In genomic region chr22:20067384-20067682, GRCh38 we compare ENCODE assay signal across 5 cellular contexts. TPM values are rescaled to one million over a fixed set of nuclear protein-coding genes. Genes with fewer than 3 reads are reported as not detected.
DNase-seq lines count a peak whose midpoint lies in the region; ATAC-seq, FAIRE-seq and TF ChIP-seq lines count a peak whose summit lies in the region.
"Not testable (repeated sequence)": the region's sequence is repeated elsewhere in the genome, so short reads cannot be mapped to it uniquely, and the experiment has no call there.

No MANE protein-coding gene starts in this region.

- not testable (repeated sequence) for TF ChIP-seq POLR2A in HepG2 (IDR thresholded peaks at IDR 0.05; ENCODE audit: insufficient read depth in 1 of 2, low read depth in 2 of 2, low read length in 2 of 2)

- H3K4me2 ChIP-seq in HepG2 (ENCODE audit: low read depth, low read length) = not testable (repeated sequence)

- H4K20me1 ChIP-seq in HepG2 (ENCODE audit: insufficient read depth, low read length) = not testable (repeated sequence)

- H3K4me3 Mint-ChIP-seq in activated naive CD4-positive, alpha-beta T cell treated with anti-CD3 and anti-CD28 coated beads, Interleukin-2, amount 50 U/mL, for 24 hours; central memory CD8-positive, alpha-beta T cell; progenitor cell of endocrine pancreas (ENCODE audit: low read depth): not testable (repeated sequence)

- not testable (repeated sequence) for H2AFZ ChIP-seq in HepG2 (ENCODE audit: low read length)

- not testable (repeated sequence) for TF ChIP-seq EP300 in HepG2 (IDR thresholded peaks at IDR 0.05; ENCODE audit: low read depth in 2 of 2, low read length in 2 of 2); HepG2 (CRISPR knock-in tag; IDR thresholded peaks at IDR 0.05; ENCODE audit: borderline replicate concordance)

- not testable (repeated sequence) for H3K79me2 ChIP-seq in HepG2 (ENCODE audit: insufficient read depth, low read length)

- not testable (repeated sequence) for H3K36me3 Mint-ChIP-seq in activated naive CD4-positive, alpha-beta T cell treated with anti-CD3 and anti-CD28 coated beads, Interleukin-2, amount 50 U/mL, for 24 hours; central memory CD8-positive, alpha-beta T cell (ENCODE audit: insufficient read depth); progenitor cell of endocrine pancreas (ENCODE audit: insufficient read depth)

- not testable (repeated sequence) for TF ChIP-seq CTCF in HEK293 (tag by site-specific recombination; IDR thresholded peaks at IDR 0.05); HepG2 (CRISPR knock-in tag; IDR thresholded peaks at IDR 0.05); progenitor cell of endocrine pancreas (IDR thresholded peaks at IDR 0.05; ENCODE audit: unreplicated experiment)

- 96% methylated on average over 3 of the region's 3 CpGs for WGBS in HepG2 (ENCODE audit: low lambda C conversion rate)

- H3K4me1 Mint-ChIP-seq in activated naive CD4-positive, alpha-beta T cell treated with anti-CD3 and anti-CD28 coated beads, Interleukin-2, amount 50 U/mL, for 24 hours; central memory CD8-positive, alpha-beta T cell; progenitor cell of endocrine pancreas (ENCODE audit: low read depth): not testable (repeated sequence)

- POLR2A ChIA-PET in HEK293 (lab: Yijun Ruan, JAX) = not testable (repeated sequence)
- POLR2A ChIA-PET in HepG2 (lab: Yijun Ruan, JAX) = interaction anchor here (1.3 kb wide), 1 partner anchor 12 kb away, joined by 3 read pairs; the partner anchor contains the start of gene DGCR8

- DNase-seq in central memory CD8-positive, alpha-beta T cell (ENCODE audit: low spot score in 2 of 2); HepG2 (ENCODE audit: low spot score); progenitor cell of endocrine pancreas (ENCODE audit: low spot score, unreplicated experiment): not testable (repeated sequence)

- not testable (repeated sequence) for BruUV-seq in HepG2 (replicated peaks; lab: Mats Ljungman, UMichigan)

- H3K27me3 ChIP-seq in HepG2 (ENCODE audit: control insufficient read depth in 1 of 2, insufficient read depth in 2 of 2, low read length in 2 of 2) = not testable (repeated sequence)

- H3K9ac ChIP-seq in HepG2 (ENCODE audit: insufficient read depth, low read depth, low read length) = not testable (repeated sequence)

- not testable (repeated sequence) for FAIRE-seq in HepG2 (lab: Jason Lieb, UNC)

- H3K4me3 ChIP-seq in HEK293 (ENCODE audit: low read depth, low read length); HepG2 (replicated peaks in 1 of 3; ENCODE audit: insufficient read depth in 1 of 3, low read depth in 2 of 3, low read length in 3 of 3): not testable (repeated sequence)

- H3K27ac ChIP-seq in HEK293 (ENCODE audit: extremely low read depth, low read depth, low read length); HepG2 (ENCODE audit: extremely low read length, insufficient read depth, low read length): not testable (repeated sequence)

- CTCF ChIA-PET in HEK293 (lab: Yijun Ruan, JAX) = interaction anchor here (0.6 kb wide), 3 partner anchors 87 to 120 kb away, joined by 3 read pairs; no protein-coding TSS in a partner anchor
- CTCF ChIA-PET in HepG2 (lab: Yijun Ruan, JAX; ENCODE audit: low intra/inter-chr PET ratio, low total read pairs) = not testable (repeated sequence)

- ATAC-seq in central memory CD8-positive, alpha-beta T cell (replicated peaks; ENCODE audit: extremely low read depth, poor library complexity, severe bottlenecking); HepG2: not testable (repeated sequence)

- intact Hi-C loops in HepG2 (cut with micrococcal nuclease; ENCODE audit: unreplicated experiment) = not testable (repeated sequence)

- H3K36me3 ChIP-seq in HEK293 (ENCODE audit: control insufficient read depth in 2 of 2, insufficient read depth in 1 of 2, low read length in 2 of 2) = peaks cover 0 to 19% of the 10 kb centered on the region in 2 experiments; a peak in 1 of 3 replicates
- H3K36me3 ChIP-seq in HepG2 (replicated peaks in 1 of 2; ENCODE audit: control insufficient read depth in 1 of 2, insufficient read depth in 2 of 2, low read length in 2 of 2) = not testable (repeated sequence)

- TF ChIP-seq RAD21 in HepG2 (CRISPR knock-in tag; IDR thresholded peaks at IDR 0.05) = not testable (repeated sequence)

- H3K9me3 ChIP-seq in HEK293 (ENCODE audit: control insufficient read depth, insufficient read depth, low read depth, low read length); HepG2 (ENCODE audit: low read length): not testable (repeated sequence)

- peak overlapping the region; percentile 62 for H3K27ac Mint-ChIP-seq in activated naive CD4-positive, alpha-beta T cell treated with anti-CD3 and anti-CD28 coated beads, Interleukin-2, amount 50 U/mL, for 24 hours
- peak overlapping the region; percentile 51 for H3K27ac Mint-ChIP-seq in central memory CD8-positive, alpha-beta T cell (ENCODE audit: low read depth)
- peak overlapping the region; percentile 33 for H3K27ac Mint-ChIP-seq in progenitor cell of endocrine pancreas

- not testable (repeated sequence) for H3K9me3 Mint-ChIP-seq in activated naive CD4-positive, alpha-beta T cell treated with anti-CD3 and anti-CD28 coated beads, Interleukin-2, amount 50 U/mL, for 24 hours; central memory CD8-positive, alpha-beta T cell; progenitor cell of endocrine pancreas (ENCODE audit: low read depth)

- H3K27me3 Mint-ChIP-seq in activated naive CD4-positive, alpha-beta T cell treated with anti-CD3 and anti-CD28 coated beads, Interleukin-2, amount 50 U/mL, for 24 hours; central memory CD8-positive, alpha-beta T cell; progenitor cell of endocrine pancreas: not testable (repeated sequence)

- in situ Hi-C loops in HepG2 (cut with HindIII; ENCODE audit: extremely low pct_ligation_motif_present, low pct_unique_long_range_greater_than_20kb) = not testable (repeated sequence)

- H3K4me1 ChIP-seq in HEK293 (ENCODE audit: control insufficient read depth, insufficient read depth, low read length); HepG2 (ENCODE audit: insufficient read depth, low read length): not testable (repeated sequence)

RNA-seq across cellular contexts. Expression of gene DGCR8, which starts 12.7 kb away (rescaled TPM):
- total RNA-seq in HepG2 (2016; rRNA removed; fragmentation: Illumina TruSeq; extraction: Trizol) (14.8 and 23.2 TPM in 2 replicates), progenitor cell of endocrine pancreas (75.8 and 79.8 TPM in 2 replicates)
- total RNA-seq in HepG2 (2016; cell fraction: cytosol; rRNA removed; fragmentation: Illumina TruSeq; extraction: Trizol; ENCODE audit: low read depth) = 6.6 and 9.7 TPM in 2 replicates
- 12.0 and 23.2 TPM in 2 replicates for total RNA-seq in HepG2 (2016; cell fraction: insoluble cytoplasmic fraction; rRNA removed; fragmentation: Illumina TruSeq; extraction: Trizol)
- total RNA-seq in HepG2 (2016; cell fraction: membrane; rRNA removed; fragmentation: Illumina TruSeq; extraction: Trizol) = 9.0 and 9.2 TPM in 2 replicates
- total RNA-seq in HepG2 (2016; cell fraction: nucleus; rRNA removed; fragmentation: Illumina TruSeq; extraction: Trizol) = 31.9 and 36.2 TPM in 2 replicates
- polyA plus RNA-seq in HepG2 (2011; rRNA removed) = 10.2 and 14.6 TPM in 2 replicates
- 5.7 and 6.4 TPM in 2 replicates for polyA plus RNA-seq in HepG2 (2011; cell fraction: cytosol; rRNA removed)
- polyA plus RNA-seq in HepG2 (2011; cell fraction: nucleus; rRNA removed) = 78.1 and 81.2 TPM in 2 replicates
- polyA plus RNA-seq in HepG2 (2012) = 11.5 and 13.9 TPM in 2 replicates
- 2.2 and 2.4 TPM in 2 replicates for polyA plus RNA-seq in HepG2 (2016; cell fraction: cytosol; fragmentation: Illumina TruSeq; extraction: Trizol; ENCODE audit: low read depth)
- 11.4 and 14.1 TPM in 2 replicates for polyA plus RNA-seq in HepG2 (2016; cell fraction: insoluble cytoplasmic fraction; fragmentation: Illumina TruSeq; extraction: Trizol; ENCODE audit: low read depth)
- polyA plus RNA-seq in HepG2 (2016; cell fraction: membrane; fragmentation: Illumina TruSeq; extraction: Trizol; ENCODE audit: low read depth) = 4.9 TPM in 2 replicates
- polyA plus RNA-seq in HepG2 (2016; cell fraction: nucleus; fragmentation: Illumina TruSeq; extraction: Trizol; ENCODE audit: insufficient read depth, low read depth) = 67.7 and 78.1 TPM in 2 replicates
- 25.9 and 28.5 TPM in 2 replicates for polyA minus RNA-seq in HepG2 (2011; rRNA and poly(A)+ RNA removed; ENCODE audit: low replicate concordance)
- polyA minus RNA-seq in HepG2 (2011; cell fraction: cytosol; rRNA and poly(A)+ RNA removed) = 4.4 and 5.3 TPM in 2 replicates
- polyA minus RNA-seq in HepG2 (2011; cell fraction: nucleus; rRNA and poly(A)+ RNA removed) = 31.7 and 34.0 TPM in 2 replicates

RNA-seq across cellular contexts. Expression of gene TANGO2, which starts 46.4 kb away (rescaled TPM):
- 12.1 and 12.9 TPM in 2 replicates for total RNA-seq in HepG2 (2016; rRNA removed; fragmentation: Illumina TruSeq; extraction: Trizol)
- total RNA-seq in HepG2 (2016; cell fraction: cytosol; rRNA removed; fragmentation: Illumina TruSeq; extraction: Trizol; ENCODE audit: low read depth) = 7.0 and 7.5 TPM in 2 replicates
- total RNA-seq in HepG2 (2016; cell fraction: insoluble cytoplasmic fraction; rRNA removed; fragmentation: Illumina TruSeq; extraction: Trizol) = 11.8 and 12.2 TPM in 2 replicates
- 17.5 and 20.9 TPM in 2 replicates for total RNA-seq in HepG2 (2016; cell fraction: membrane; rRNA removed; fragmentation: Illumina TruSeq; extraction: Trizol)
- total RNA-seq in HepG2 (2016; cell fraction: nucleus; rRNA removed; fragmentation: Illumina TruSeq; extraction: Trizol) = 7.2 and 10.6 TPM in 2 replicates
- polyA plus RNA-seq in HepG2 (2011; rRNA removed) = 14.8 and 20.8 TPM in 2 replicates
- polyA plus RNA-seq in HepG2 (2011; cell fraction: cytosol; rRNA removed) = 17.4 and 18.3 TPM in 2 replicates
- polyA plus RNA-seq in HepG2 (2011; cell fraction: nucleus; rRNA removed) = 24.2 and 25.5 TPM in 2 replicates
- 5.0 and 9.6 TPM in 2 replicates for polyA plus RNA-seq in HepG2 (2012)
- polyA plus RNA-seq in HepG2 (2016; cell fraction: cytosol; fragmentation: Illumina TruSeq; extraction: Trizol; ENCODE audit: low read depth) = 8.1 TPM in 2 replicates
- 10.1 and 14.2 TPM in 2 replicates for polyA plus RNA-seq in HepG2 (2016; cell fraction: insoluble cytoplasmic fraction; fragmentation: Illumina TruSeq; extraction: Trizol; ENCODE audit: low read depth)
- 14.1 and 15.1 TPM in 2 replicates for polyA plus RNA-seq in HepG2 (2016; cell fraction: membrane; fragmentation: Illumina TruSeq; extraction: Trizol; ENCODE audit: low read depth)
- polyA plus RNA-seq in HepG2 (2016; cell fraction: nucleus; fragmentation: Illumina TruSeq; extraction: Trizol; ENCODE audit: insufficient read depth, low read depth) = 17.4 and 18.4 TPM in 2 replicates
- polyA minus RNA-seq in HepG2 (2011; rRNA and poly(A)+ RNA removed; ENCODE audit: low replicate concordance) = 34.8 and 39.9 TPM in 2 replicates
- polyA minus RNA-seq in HepG2 (2011; cell fraction: cytosol; rRNA and poly(A)+ RNA removed) = 9.8 and 10.9 TPM in 2 replicates
- polyA minus RNA-seq in HepG2 (2011; cell fraction: nucleus; rRNA and poly(A)+ RNA removed) = 8.9 and 9.0 TPM in 2 replicates
- total RNA-seq in progenitor cell of endocrine pancreas = 19.9 and 21.8 TPM in 2 replicates

RNA-seq across cellular contexts. Expression of gene RANBP1, which starts 48.6 kb away (rescaled TPM):
- 492 and 544 TPM in 2 replicates for total RNA-seq in HepG2 (2016; rRNA removed; fragmentation: Illumina TruSeq; extraction: Trizol)
- total RNA-seq in HepG2 (2016; cell fraction: cytosol; rRNA removed; fragmentation: Illumina TruSeq; extraction: Trizol; ENCODE audit: low read depth) = 261 and 299 TPM in 2 replicates
- 488 and 609 TPM in 2 replicates for total RNA-seq in HepG2 (2016; cell fraction: insoluble cytoplasmic fraction; rRNA removed; fragmentation: Illumina TruSeq; extraction: Trizol)
- 327 and 371 TPM in 2 replicates for total RNA-seq in HepG2 (2016; cell fraction: membrane; rRNA removed; fragmentation: Illumina TruSeq; extraction: Trizol)
- total RNA-seq in HepG2 (2016; cell fraction: nucleus; rRNA removed; fragmentation: Illumina TruSeq; extraction: Trizol) = 174 and 196 TPM in 2 replicates
- polyA plus RNA-seq in HepG2 (2011; rRNA removed) = 167 and 181 TPM in 2 replicates
- polyA plus RNA-seq in HepG2 (2011; cell fraction: cytosol; rRNA removed) = 186 and 192 TPM in 2 replicates
- polyA plus RNA-seq in HepG2 (2011; cell fraction: nucleus; rRNA removed) = 148 and 170 TPM in 2 replicates
- polyA plus RNA-seq in HepG2 (2012) = 127 and 149 TPM in 2 replicates
- 239 and 293 TPM in 2 replicates for polyA plus RNA-seq in HepG2 (2016; cell fraction: cytosol; fragmentation: Illumina TruSeq; extraction: Trizol; ENCODE audit: low read depth)
- polyA plus RNA-seq in HepG2 (2016; cell fraction: insoluble cytoplasmic fraction; fragmentation: Illumina TruSeq; extraction: Trizol; ENCODE audit: low read depth) = 614 and 703 TPM in 2 replicates
- 272 and 323 TPM in 2 replicates for polyA plus RNA-seq in HepG2 (2016; cell fraction: membrane; fragmentation: Illumina TruSeq; extraction: Trizol; ENCODE audit: low read depth)
- polyA plus RNA-seq in HepG2 (2016; cell fraction: nucleus; fragmentation: Illumina TruSeq; extraction: Trizol; ENCODE audit: insufficient read depth, low read depth) = 346 and 368 TPM in 2 replicates
- polyA minus RNA-seq in HepG2 (2011; rRNA and poly(A)+ RNA removed; ENCODE audit: low replicate concordance) = 156 and 233 TPM in 2 replicates
- polyA minus RNA-seq in HepG2 (2011; cell fraction: cytosol; rRNA and poly(A)+ RNA removed) = 76.0 and 88.9 TPM in 2 replicates
- polyA minus RNA-seq in HepG2 (2011; cell fraction: nucleus; rRNA and poly(A)+ RNA removed) = 52.2 and 57.9 TPM in 2 replicates
- total RNA-seq in progenitor cell of endocrine pancreas = 217 and 219 TPM in 2 replicates

RNA-seq across cellular contexts. Expression of gene TRMT2A, which starts 49.7 kb away (rescaled TPM):
- total RNA-seq in HepG2 (2016; rRNA removed; fragmentation: Illumina TruSeq; extraction: Trizol) = 18.4 and 30.3 TPM in 2 replicates
- total RNA-seq in HepG2 (2016; cell fraction: cytosol; rRNA removed; fragmentation: Illumina TruSeq; extraction: Trizol; ENCODE audit: low read depth) = 11.5 and 14.4 TPM in 2 replicates
- total RNA-seq in HepG2 (2016; cell fraction: insoluble cytoplasmic fraction; rRNA removed; fragmentation: Illumina TruSeq; extraction: Trizol) = 16.2 and 32.5 TPM in 2 replicates
- 15.5 and 21.4 TPM in 2 replicates for total RNA-seq in HepG2 (2016; cell fraction: membrane; rRNA removed; fragmentation: Illumina TruSeq; extraction: Trizol)
- total RNA-seq in HepG2 (2016; cell fraction: nucleus; rRNA removed; fragmentation: Illumina TruSeq; extraction: Trizol) = 35.9 and 49.2 TPM in 2 replicates
- polyA plus RNA-seq in HepG2 (2011; rRNA removed) = 24.0 and 30.8 TPM in 2 replicates
- 12.3 and 19.2 TPM in 2 replicates for polyA plus RNA-seq in HepG2 (2011; cell fraction: cytosol; rRNA removed)
- polyA plus RNA-seq in HepG2 (2011; cell fraction: nucleus; rRNA removed) = 251 and 263 TPM in 2 replicates
- 17.6 and 20.5 TPM in 2 replicates for polyA plus RNA-seq in HepG2 (2012)
- polyA plus RNA-seq in HepG2 (2016; cell fraction: cytosol; fragmentation: Illumina TruSeq; extraction: Trizol; ENCODE audit: low read depth) = 7.7 TPM in 2 replicates
- 20.9 and 22.1 TPM in 2 replicates for polyA plus RNA-seq in HepG2 (2016; cell fraction: insoluble cytoplasmic fraction; fragmentation: Illumina TruSeq; extraction: Trizol; ENCODE audit: low read depth)
- 11.9 and 13.0 TPM in 2 replicates for polyA plus RNA-seq in HepG2 (2016; cell fraction: membrane; fragmentation: Illumina TruSeq; extraction: Trizol; ENCODE audit: low read depth)
- polyA plus RNA-seq in HepG2 (2016; cell fraction: nucleus; fragmentation: Illumina TruSeq; extraction: Trizol; ENCODE audit: insufficient read depth, low read depth) = 95.8 and 103 TPM in 2 replicates
- polyA minus RNA-seq in HepG2 (2011; rRNA and poly(A)+ RNA removed; ENCODE audit: low replicate concordance) = 51.2 and 62.1 TPM in 2 replicates
- polyA minus RNA-seq in HepG2 (2011; cell fraction: cytosol; rRNA and poly(A)+ RNA removed) = 10.6 and 13.6 TPM in 2 replicates
- polyA minus RNA-seq in HepG2 (2011; cell fraction: nucleus; rRNA and poly(A)+ RNA removed) = 48.9 and 53.0 TPM in 2 replicates
- 78.5 and 86.5 TPM in 2 replicates for total RNA-seq in progenitor cell of endocrine pancreas

RNA-seq across cellular contexts. Expression of gene ARVCF, which starts 50.7 kb away (rescaled TPM):
- total RNA-seq in HepG2 (2016; rRNA removed; fragmentation: Illumina TruSeq; extraction: Trizol) (10.4 and 17.7 TPM in 2 replicates), progenitor cell of endocrine pancreas (95.3 and 101 TPM in 2 replicates)
- 3.9 and 4.0 TPM in 2 replicates for total RNA-seq in HepG2 (2016; cell fraction: cytosol; rRNA removed; fragmentation: Illumina TruSeq; extraction: Trizol; ENCODE audit: low read depth)
- total RNA-seq in HepG2 (2016; cell fraction: insoluble cytoplasmic fraction; rRNA removed; fragmentation: Illumina TruSeq; extraction: Trizol) = 8.1 and 18.0 TPM in 2 replicates
- 3.8 and 4.0 TPM in 2 replicates for total RNA-seq in HepG2 (2016; cell fraction: membrane; rRNA removed; fragmentation: Illumina TruSeq; extraction: Trizol)
- total RNA-seq in HepG2 (2016; cell fraction: nucleus; rRNA removed; fragmentation: Illumina TruSeq; extraction: Trizol) = 20.2 and 20.4 TPM in 2 replicates
- polyA plus RNA-seq in HepG2 (2011; rRNA removed) = 16.4 and 23.8 TPM in 2 replicates
- 8.4 and 13.1 TPM in 2 replicates for polyA plus RNA-seq in HepG2 (2011; cell fraction: cytosol; rRNA removed)
- 152 and 182 TPM in 2 replicates for polyA plus RNA-seq in HepG2 (2011; cell fraction: nucleus; rRNA removed)
- polyA plus RNA-seq in HepG2 (2012) = 11.1 and 12.4 TPM in 2 replicates
- 0.99 and 1.4 TPM in 2 replicates for polyA plus RNA-seq in HepG2 (2016; cell fraction: cytosol; fragmentation: Illumina TruSeq; extraction: Trizol; ENCODE audit: low read depth)
- 8.5 and 10.9 TPM in 2 replicates for polyA plus RNA-seq in HepG2 (2016; cell fraction: insoluble cytoplasmic fraction; fragmentation: Illumina TruSeq; extraction: Trizol; ENCODE audit: low read depth)
- polyA plus RNA-seq in HepG2 (2016; cell fraction: membrane; fragmentation: Illumina TruSeq; extraction: Trizol; ENCODE audit: low read depth) = 2.0 and 2.3 TPM in 2 replicates
- polyA plus RNA-seq in HepG2 (2016; cell fraction: nucleus; fragmentation: Illumina TruSeq; extraction: Trizol; ENCODE audit: insufficient read depth, low read depth) = 42.2 and 48.6 TPM in 2 replicates
- 1.2 and 26.6 TPM in 2 replicates for polyA minus RNA-seq in HepG2 (2011; rRNA and poly(A)+ RNA removed; ENCODE audit: low replicate concordance)
- polyA minus RNA-seq in HepG2 (2011; cell fraction: cytosol; rRNA and poly(A)+ RNA removed) = 9.2 and 12.0 TPM in 2 replicates
- 28.6 and 29.7 TPM in 2 replicates for polyA minus RNA-seq in HepG2 (2011; cell fraction: nucleus; rRNA and poly(A)+ RNA removed)
